13 cellular contexts compared by ENCODE assay signal in the genomic region with DNA sequence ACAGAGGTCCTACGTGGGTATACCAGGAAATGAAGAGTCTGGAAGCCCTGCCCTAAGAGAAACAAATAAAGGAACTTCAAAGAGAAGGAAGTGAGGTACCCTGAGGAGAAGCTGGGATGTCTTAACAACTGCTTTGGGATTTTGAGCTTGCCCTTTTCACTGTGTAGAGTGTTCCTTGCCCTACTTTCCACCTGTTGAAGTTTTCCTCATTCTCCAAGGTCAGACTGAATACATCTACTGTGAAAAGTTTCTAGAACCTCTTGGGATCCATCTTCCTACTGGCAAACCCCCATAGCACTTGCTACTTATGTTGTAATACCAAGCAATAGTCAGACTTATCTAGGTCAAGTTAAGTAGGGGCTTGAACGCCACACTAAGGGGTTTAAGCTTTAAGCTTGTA. TPM values are rescaled to one million over a fixed set of nuclear protein-coding genes. Genes with fewer than 3 reads are reported as not detected.
A peak's percentile ranks its signal among the peaks of the same experiment; 100 is the strongest.
DNase-seq lines count a peak whose midpoint lies in the region; ATAC-seq, FAIRE-seq and TF ChIP-seq lines count a peak whose summit lies in the region.
"Had no signal": no experiment of that assay in that cellular context is flagged by ENCODE, and none has a peak within 500 bp of the region (broad histone marks: within the 10 kb centered on the region; RNA-seq: fewer than 3 reads in every experiment).

No MANE protein-coding gene starts in this region.

- peaks cover 7 to 10% of the 10 kb centered on the region in 2 donors for H3K36me3 Mint-ChIP-seq in activated T-cell treated with anti-CD3 and anti-CD28 coated beads, Interleukin-2, amount 50 U/mL, for 72 hours (ENCODE audit: insufficient read depth in 2 of 2)
- peaks cover 27% of the 10 kb centered on the region for H3K36me3 Mint-ChIP-seq in stimulated activated effector memory CD8-positive, alpha-beta T cell treated with anti-CD3 and anti-CD28 coated beads, Interleukin-12 subunit alpha, Interleukin-12 subunit beta, amount 100 ng/mL, for 72 hours

- H3K36me3 ChIP-seq in pancreas, result no peaks in the 10 kb centered on the region
- no peaks in the 10 kb centered on the region for H3K36me3 ChIP-seq in esophagus squamous epithelium

- FAIRE-seq in pancreas (lab: Jason Lieb, UNC), result no peak
- FAIRE-seq: GM12891 had no signal

- no peak overlapping the region for H3K27ac Mint-ChIP-seq in activated T-cell treated with anti-CD3 and anti-CD28 coated beads, Interleukin-2, amount 50 U/mL, for 72 hours
- no peak overlapping the region for H3K27ac Mint-ChIP-seq in stimulated activated effector memory CD8-positive, alpha-beta T cell treated with anti-CD3 and anti-CD28 coated beads, Interleukin-12 subunit alpha, Interleukin-12 subunit beta, amount 100 ng/mL, for 72 hours

- ATAC-seq in activated T-cell treated with anti-CD3 and anti-CD28 coated beads, Interleukin-2, amount 50 U/mL, for 72 hours (replicated peaks in 1 of 2), result no peak
- ATAC-seq in stimulated activated effector memory CD8-positive, alpha-beta T cell treated with anti-CD3 and anti-CD28 coated beads, Interleukin-12 subunit alpha, Interleukin-12 subunit beta, amount 100 ng/mL, for 72 hours, result no peak
- no peak for ATAC-seq in pancreas
- ATAC-seq: activated naive CD4-positive, alpha-beta T cell treated with anti-CD3 and anti-CD28 coated beads, Interleukin-2, amount 50 U/mL, for 72 hours; effector memory CD8-positive, alpha-beta T cell had no signal

- WGBS in pancreas, 2 donors, result 12 to 18% methylated on average over 2 of the region's 2 CpGs
- WGBS in esophagus squamous epithelium, 2 donors, result 15 to 29% methylated on average over 2 of the region's 2 CpGs

- DNase-seq in activated T-cell treated with anti-CD3 and anti-CD28 coated beads, Interleukin-2, amount 50 U/mL, for 72 hours, result no peak
- no peak for DNase-seq in activated T-cell treated with anti-CD3 and anti-CD28 coated beads for 4 hours
- DNase-seq in OCI-M1 (lab: John Stamatoyannopoulos, UW), result peak; percentile 36
- no peak for DNase-seq in stimulated activated effector memory CD8-positive, alpha-beta T cell treated with anti-CD3 and anti-CD28 coated beads, Interleukin-12 subunit alpha, Interleukin-12 subunit beta, amount 100 ng/mL, for 72 hours (ENCODE audit: low spot score in 2 of 2)
- DNase-seq in pancreas, result no peak
- no peak for DNase-seq in stimulated activated CD4-positive, alpha-beta T cell treated with anti-CD3 and anti-CD28 coated beads, Interleukin-4, amount 100 ng/mL, for 4 hours
- DNase-seq in esophagus squamous epithelium (lab: John Stamatoyannopoulos, UW), result no peak
- DNase-seq: posterior cingulate gyrus had no signal

- peaks cover 37% of the 10 kb centered on the region for H3K4me1 Mint-ChIP-seq in activated T-cell treated with anti-CD3 and anti-CD28 coated beads, Interleukin-2, amount 50 U/mL, for 72 hours (ENCODE audit: low read depth)
- H3K4me1 Mint-ChIP-seq in stimulated activated effector memory CD8-positive, alpha-beta T cell treated with anti-CD3 and anti-CD28 coated beads, Interleukin-12 subunit alpha, Interleukin-12 subunit beta, amount 100 ng/mL, for 72 hours, result peaks cover 32% of the 10 kb centered on the region

- H3K4me3 ChIP-seq in iPS-18c (ENCODE audit: insufficient read depth, low read depth, low read length) (peak overlapping the region; percentile 39; the same call in 1 of the 2 replicates), pancreas (no peak overlapping the region), esophagus squamous epithelium (peak overlapping the region in 1 of 4 donors; percentile 65)

- H3K27me3 ChIP-seq in pancreas, result no peaks in the 10 kb centered on the region
- H3K27me3 ChIP-seq in esophagus squamous epithelium, result no peaks in the 10 kb centered on the region

- intact Hi-C loops in pancreas (cut with DNase I), result no loop called here
- intact Hi-C loops in esophagus squamous epithelium (cut with DNase I), result no loop called here

- TF ChIP-seq POLR2A in esophagus squamous epithelium (IDR thresholded peaks at IDR 0.05), result no peak

- H3K9me3 ChIP-seq in iPS-18c (ENCODE audit: control insufficient read depth, insufficient read depth, low read length) (no peaks in the 10 kb centered on the region), pancreas (no peaks in the 10 kb centered on the region), esophagus squamous epithelium (no peaks in the 10 kb centered on the region)

- peaks cover 0 to 12% (median 9%) of the 10 kb centered on the region in 3 donors for H3K4me1 ChIP-seq in pancreas
- peaks cover 6 to 36% (median 19%) of the 10 kb centered on the region in 3 donors for H3K4me1 ChIP-seq in esophagus squamous epithelium

- H3K27ac ChIP-seq in pancreas (no peak overlapping the region), esophagus squamous epithelium (peak overlapping the region in 1 of 4 donors; percentile 97)
- H3K27ac ChIP-seq: C4-2B had no signal

- H3K4me3 Mint-ChIP-seq in activated T-cell treated with anti-CD3 and anti-CD28 coated beads, Interleukin-2, amount 50 U/mL, for 72 hours, result peak overlapping the region; percentile 86 to 98
- H3K4me3 Mint-ChIP-seq in stimulated activated effector memory CD8-positive, alpha-beta T cell treated with anti-CD3 and anti-CD28 coated beads, Interleukin-12 subunit alpha, Interleukin-12 subunit beta, amount 100 ng/mL, for 72 hours, result peak overlapping the region; percentile 88

- H3K9me3 Mint-ChIP-seq in activated T-cell treated with anti-CD3 and anti-CD28 coated beads, Interleukin-2, amount 50 U/mL, for 72 hours, result no peaks in the 10 kb centered on the region
- no peaks in the 10 kb centered on the region for H3K9me3 Mint-ChIP-seq in stimulated activated effector memory CD8-positive, alpha-beta T cell treated with anti-CD3 and anti-CD28 coated beads, Interleukin-12 subunit alpha, Interleukin-12 subunit beta, amount 100 ng/mL, for 72 hours
- H3K9me3 Mint-ChIP-seq: activated naive CD4-positive, alpha-beta T cell treated with anti-CD3 and anti-CD28 coated beads, Interleukin-2, amount 50 U/mL, for 72 hours; effector memory CD8-positive, alpha-beta T cell had no signal

- peaks cover 7% of the 10 kb centered on the region for H3K27me3 Mint-ChIP-seq in activated T-cell treated with anti-CD3 and anti-CD28 coated beads, Interleukin-2, amount 50 U/mL, for 72 hours (ENCODE audit: low read depth)

- TF ChIP-seq CTCF in pancreas (IDR thresholded peaks at IDR 0.05) (no peak), esophagus squamous epithelium (IDR thresholded peaks at IDR 0.05) (no peak)

RNA-seq across cellular contexts. Expression of gene REST, which starts 1.2 kb away (rescaled TPM):
- total RNA-seq in activated T-cell treated with anti-CD3 and anti-CD28 coated beads, Interleukin-2, amount 50 U/mL, for 72 hours, result 10 to 100 TPM; 59.7 to 60.6 TPM
- total RNA-seq in pancreas (10 to 100 TPM; 12.5 to 28.9 (median 16.0) TPM), esophagus squamous epithelium (10 to 100 TPM; 19.3 to 28.3 (median 22.7) TPM)
- polyA plus RNA-seq in pancreas, result 1 to 10 TPM; 2.7 to 2.8 TPM
